ENCODE assay signal across 24 cellular contexts in genomic region chr14:54643696-54644176, GRCh38.
DNase-seq lines count a peak whose midpoint lies in the region; ATAC-seq, FAIRE-seq and TF ChIP-seq lines count a peak whose summit lies in the region.
"Had no signal": no experiment of that assay in that cellular context is flagged by ENCODE, and none has a peak within 500 bp of the region (broad histone marks: within the 10 kb centered on the region; RNA-seq: fewer than 3 reads in every experiment).

No MANE protein-coding gene starts in this region.

- H3K27ac Mint-ChIP-seq in neural progenitor cell (peak overlapping the region; percentile 29), type B pancreatic cell (peak overlapping the region; percentile 83)
- H3K27ac Mint-ChIP-seq: activated naive CD8-positive, alpha-beta T cell treated with anti-CD3 and anti-CD28 coated beads for 36 hours; activated T-helper 17 cell treated with anti-CD3 and anti-CD28 coated beads, Interleukin-2, amount 50 U/mL, for 72 hours; CD8-positive, alpha-beta T cell had no signal

- in situ Hi-C loops in HepG2 (cut with HindIII; ENCODE audit: extremely low pct_ligation_motif_present, low pct_unique_long_range_greater_than_20kb) = no loop called here

- CTCF ChIA-PET in HepG2 (lab: Yijun Ruan, JAX; ENCODE audit: low intra/inter-chr PET ratio, low total read pairs) = interaction anchor here (1.3 kb wide), 1 partner anchor 80 kb away, joined by 3 read pairs; no protein-coding TSS in a partner anchor

- peaks cover 63% of the 10 kb centered on the region for H3K79me2 ChIP-seq in HepG2 (ENCODE audit: insufficient read depth, low read length)
- no peaks in the 10 kb centered on the region for H3K79me2 ChIP-seq in neural progenitor cell (ENCODE audit: low read depth)

- ATAC-seq in HepG2 (peak; percentile 66), right lobe of liver (no peak), GM19351 (IDR thresholded peaks at IDR 0.05; ENCODE audit: unreplicated experiment) (no peak)
- ATAC-seq: activated T-helper 17 cell treated with anti-CD3 and anti-CD28 coated beads, Interleukin-2, amount 50 U/mL, for 72 hours; CD8-positive, alpha-beta T cell; foreskin keratinocyte; mucosa of descending colon had no signal

- H2AFZ ChIP-seq in HepG2 (ENCODE audit: low read length) (no peak overlapping the region), neural progenitor cell (replicated peaks) (no peak overlapping the region)

- no TSS peak for BruUV-seq in HepG2 (replicated peaks; lab: Mats Ljungman, UMichigan)

- H3K9me3 Mint-ChIP-seq in neural progenitor cell = no peaks in the 10 kb centered on the region
- no peaks in the 10 kb centered on the region for H3K9me3 Mint-ChIP-seq in type B pancreatic cell
- H3K9me3 Mint-ChIP-seq: activated naive CD8-positive, alpha-beta T cell treated with anti-CD3 and anti-CD28 coated beads for 36 hours; activated T-helper 17 cell treated with anti-CD3 and anti-CD28 coated beads, Interleukin-2, amount 50 U/mL, for 72 hours; CD8-positive, alpha-beta T cell had no signal

- H3K27ac ChIP-seq in HepG2 (ENCODE audit: extremely low read length, insufficient read depth, low read length) (peak overlapping the region; percentile 83), right lobe of liver (no peak overlapping the region), esophagus muscularis mucosa (replicated peaks in 1 of 4) (peak overlapping the region; percentile 7 to 41 (median 14)), neural progenitor cell (peak overlapping the region; percentile 77)
- H3K27ac ChIP-seq: foreskin keratinocyte, WERI-Rb-1 had no signal

- FAIRE-seq in HepG2 (lab: Jason Lieb, UNC) = peak; percentile 34
- FAIRE-seq: A204.1, K562 had no signal

- H3F3A ChIP-seq in neural progenitor cell (ENCODE audit: low read depth) = peaks cover 23% of the 10 kb centered on the region

- 5% methylated on average over 5 of the region's 5 CpGs for WGBS in HepG2 (ENCODE audit: low lambda C conversion rate)
- 68% methylated on average over 4 of the region's 5 CpGs for WGBS in right lobe of liver (ENCODE audit: insufficient coverage, low coverage, low lambda C conversion rate, missing lambda C conversion rate)
- WGBS in esophagus muscularis mucosa = 78% methylated on average over 5 of the region's 5 CpGs

- H3K36me3 ChIP-seq in HepG2 (replicated peaks in 1 of 2; ENCODE audit: control insufficient read depth in 1 of 2, insufficient read depth in 2 of 2, low read length in 2 of 2) (0 out of 5 replicates have a peak, but pooled peaks cover 0 to 1% of the 10 kb centered on the region in 2 experiments), right lobe of liver (no peaks in the 10 kb centered on the region), esophagus muscularis mucosa (no peaks in the 10 kb centered on the region), neural progenitor cell (no peaks in the 10 kb centered on the region)
- H3K36me3 ChIP-seq: MG63, WERI-Rb-1 had no signal

- no peak for TF ChIP-seq EP300 in HepG2 (IDR thresholded peaks at IDR 0.05; ENCODE audit: low read depth in 2 of 2, low read length in 2 of 2)
- no peak for TF ChIP-seq EP300 in HepG2 (CRISPR knock-in tag; IDR thresholded peaks at IDR 0.05; ENCODE audit: borderline replicate concordance)
- no peak for TF ChIP-seq EP300 in esophagus muscularis mucosa (IDR thresholded peaks at IDR 0.05)

- H3K4me2 ChIP-seq in HepG2 (ENCODE audit: low read depth, low read length) (peak overlapping the region; percentile 82), neural progenitor cell (peak overlapping the region; percentile 4)

- no peaks in the 10 kb centered on the region for H3K27me3 Mint-ChIP-seq in neural progenitor cell (ENCODE audit: insufficient read depth, low read depth)
- no peaks in the 10 kb centered on the region for H3K27me3 Mint-ChIP-seq in type B pancreatic cell
- H3K27me3 Mint-ChIP-seq: activated T-helper 17 cell treated with anti-CD3 and anti-CD28 coated beads, Interleukin-2, amount 50 U/mL, for 72 hours had no signal

- H3K9me3 ChIP-seq in HepG2 (ENCODE audit: low read length) (no peaks in the 10 kb centered on the region), right lobe of liver (no peaks in the 10 kb centered on the region), esophagus muscularis mucosa (no peaks in the 10 kb centered on the region), neural progenitor cell (ENCODE audit: low read depth) (no peaks in the 10 kb centered on the region)
- H3K9me3 ChIP-seq: MG63, mucosa of descending colon had no signal

- peak overlapping the region; percentile 62 for H3K9ac ChIP-seq in HepG2 (ENCODE audit: insufficient read depth, low read depth, low read length)
- no peak overlapping the region for H3K9ac ChIP-seq in neural progenitor cell

- peaks cover 49% of the 10 kb centered on the region for H3K4me1 Mint-ChIP-seq in neural progenitor cell
- peaks cover 37% of the 10 kb centered on the region for H3K4me1 Mint-ChIP-seq in type B pancreatic cell (ENCODE audit: unreplicated experiment)
- H3K4me1 Mint-ChIP-seq: activated T-helper 17 cell treated with anti-CD3 and anti-CD28 coated beads, Interleukin-2, amount 50 U/mL, for 72 hours had no signal

- no peak overlapping the region for H3K4me3 Mint-ChIP-seq in neural progenitor cell
- H3K4me3 Mint-ChIP-seq in type B pancreatic cell = peak overlapping the region; percentile 56
- H3K4me3 Mint-ChIP-seq: activated naive CD8-positive, alpha-beta T cell treated with anti-CD3 and anti-CD28 coated beads for 36 hours; activated T-helper 17 cell treated with anti-CD3 and anti-CD28 coated beads, Interleukin-2, amount 50 U/mL, for 72 hours; CD8-positive, alpha-beta T cell had no signal

- H3K4me1 ChIP-seq in HepG2 (ENCODE audit: insufficient read depth, low read length) (peaks cover 100% of the 10 kb centered on the region), right lobe of liver (no peaks in the 10 kb centered on the region), esophagus muscularis mucosa (peaks cover 22 to 70% (median 48%) of the 10 kb centered on the region in 4 donors), neural progenitor cell (peaks cover 53% of the 10 kb centered on the region)

- H4K20me1 ChIP-seq in HepG2 (ENCODE audit: insufficient read depth, low read length) (no peaks in the 10 kb centered on the region; the same call in 1 of the 2 replicates), neural progenitor cell (ENCODE audit: low read depth) (no peaks in the 10 kb centered on the region)

- intact Hi-C loops in HepG2 (cut with micrococcal nuclease; ENCODE audit: unreplicated experiment) (loop anchor here (1.0 to 5.0 kb wide), 2 partner anchors 9 to 49 kb away; no protein-coding TSS in a partner anchor), right lobe of liver (cut with DNase I) (no loop called here), esophagus muscularis mucosa (cut with DNase I) (no loop called here)

- peak; percentile 64 for DNase-seq in HepG2 (ENCODE audit: low spot score)
- no peak for DNase-seq in right lobe of liver
- no peak for DNase-seq in esophagus muscularis mucosa (ENCODE audit: extremely low spot score)
- DNase-seq in neural progenitor cell (ENCODE audit: low spot score) = peak; percentile 42
- DNase-seq in type B pancreatic cell (ENCODE audit: extremely low spot score, unreplicated experiment) = no peak
- DNase-seq in HUDEP-2 (lab: John Stamatoyannopoulos, UW; ENCODE audit: unreplicated experiment in 76 of 76) = no peak
- DNase-seq in activated effector memory CD4-positive, alpha-beta T cell treated with anti-CD3 and anti-CD28 coated beads, Interleukin-2, amount 50 U/mL, for 16 hours = no peak
- DNase-seq: activated naive CD8-positive, alpha-beta T cell treated with anti-CD3 and anti-CD28 coated beads for 36 hours; AML-193; CD8-positive, alpha-beta T cell; DMS153; effector CD8-positive, alpha-beta T cell; foreskin keratinocyte; GF-D8; hypothalamus; MG63; mucosa of descending colon; NCI-H1436; NCI-H510A treated with DMSO at 0.1 percent for 48 hours; WERI-Rb-1 had no signal

- H3K36me3 Mint-ChIP-seq in neural progenitor cell = no peaks in the 10 kb centered on the region
- H3K36me3 Mint-ChIP-seq in type B pancreatic cell = no peaks in the 10 kb centered on the region
- H3K36me3 Mint-ChIP-seq: activated naive CD8-positive, alpha-beta T cell treated with anti-CD3 and anti-CD28 coated beads for 36 hours; CD8-positive, alpha-beta T cell had no signal

- TF ChIP-seq CTCF in HepG2 (CRISPR knock-in tag; IDR thresholded peaks at IDR 0.05) (no peak), right lobe of liver (IDR thresholded peaks at IDR 0.05) (no peak), esophagus muscularis mucosa (IDR thresholded peaks at IDR 0.05) (no peak), neural progenitor cell (IDR thresholded peaks at IDR 0.05) (no peak), type B pancreatic cell (conservative IDR thresholded peaks at IDR 0.05) (no peak)

- peak overlapping the region in 2 of 3 experiments; percentile 17 to 30; a peak in 2 of 6 replicates for H3K4me3 ChIP-seq in HepG2 (replicated peaks in 1 of 3; ENCODE audit: insufficient read depth in 1 of 3, low read depth in 2 of 3, low read length in 3 of 3)
- no peak overlapping the region for H3K4me3 ChIP-seq in right lobe of liver
- H3K4me3 ChIP-seq in esophagus muscularis mucosa = no peak overlapping the region
- no peak overlapping the region for H3K4me3 ChIP-seq in neural progenitor cell
- H3K4me3 ChIP-seq: K562, MG63, mucosa of descending colon had no signal

- H3K27me3 ChIP-seq in HepG2 (ENCODE audit: control insufficient read depth in 1 of 2, insufficient read depth in 2 of 2, low read length in 2 of 2) (no peaks in the 10 kb centered on the region), right lobe of liver (no peaks in the 10 kb centered on the region), esophagus muscularis mucosa (no peaks in the 10 kb centered on the region), neural progenitor cell (no peaks in the 10 kb centered on the region)
- H3K27me3 ChIP-seq: foreskin keratinocyte, MG63 had no signal

- TF ChIP-seq RAD21 in HepG2 (CRISPR knock-in tag; IDR thresholded peaks at IDR 0.05) = no peak

- TF ChIP-seq POLR2A in HepG2 (IDR thresholded peaks at IDR 0.05; ENCODE audit: insufficient read depth in 1 of 2, low read depth in 2 of 2, low read length in 2 of 2) = no peak
- no peak for TF ChIP-seq POLR2A in right lobe of liver (IDR thresholded peaks at IDR 0.05)
- no peak for TF ChIP-seq POLR2A in esophagus muscularis mucosa (IDR thresholded peaks at IDR 0.05; ENCODE audit: low read depth)

- POLR2A ChIA-PET in HepG2 (lab: Yijun Ruan, JAX) = interaction anchor here (0.7 to 3.0 kb wide), 11 partner anchors 9 to 106 kb away, joined by 3 to 32 read pairs (median 5); partner anchors contain the start of gene SAMD4A

TF ChIP-seq in HepG2, 621 proteins besides CTCF, POLR2A, EP300 and RAD21 (continues in another document):
- no peak for TF ChIP-seq RBM39 (IDR thresholded peaks at IDR 0.05; ENCODE audit: low read depth, low read length, poor library complexity, severe bottlenecking)
- peak; percentile 73 for TF ChIP-seq NR2C2 (CRISPR knock-in tag; IDR thresholded peaks at IDR 0.05; ENCODE audit: borderline replicate concordance)
- peak; percentile 70 for TF ChIP-seq NR2F6 (IDR thresholded peaks at IDR 0.05)
- peak; percentile 65 for TF ChIP-seq NR2F6 (CRISPR knock-in tag; IDR thresholded peaks at IDR 0.05)
- peak; percentile 61; the same call in 1 of the 2 replicates for TF ChIP-seq HNF4A (CRISPR knock-in tag; IDR thresholded peaks at IDR 0.05)

Comparison
In these comparisons a context has a peak if more than half of its experiments do, and no peak if none do; other contexts are left out.
1. DNase-seq: peak in HepG2 (single experiment) and neural progenitor cell (single experiment); none in right lobe of liver (0 of 3), esophagus muscularis mucosa (single experiment), type B pancreatic cell (single experiment), HUDEP-2 (0 of 76) and activated effector memory CD4-positive, alpha-beta T cell treated with anti-CD3 and anti-CD28 coated beads, Interleukin-2, amount 50 U/mL, for 16 hours (single experiment).
2. H3K27ac ChIP-seq: peak in HepG2 (single experiment), esophagus muscularis mucosa (4 of 4) and neural progenitor cell (single experiment); none in right lobe of liver (0 of 3).
3. H3K4me3 ChIP-seq: peak in HepG2 (2 of 3); none in right lobe of liver (0 of 3), esophagus muscularis mucosa (0 of 4) and neural progenitor cell (single experiment).